Comparison of ENCODE assay signal across 8 cellular contexts in the genomic region with DNA sequence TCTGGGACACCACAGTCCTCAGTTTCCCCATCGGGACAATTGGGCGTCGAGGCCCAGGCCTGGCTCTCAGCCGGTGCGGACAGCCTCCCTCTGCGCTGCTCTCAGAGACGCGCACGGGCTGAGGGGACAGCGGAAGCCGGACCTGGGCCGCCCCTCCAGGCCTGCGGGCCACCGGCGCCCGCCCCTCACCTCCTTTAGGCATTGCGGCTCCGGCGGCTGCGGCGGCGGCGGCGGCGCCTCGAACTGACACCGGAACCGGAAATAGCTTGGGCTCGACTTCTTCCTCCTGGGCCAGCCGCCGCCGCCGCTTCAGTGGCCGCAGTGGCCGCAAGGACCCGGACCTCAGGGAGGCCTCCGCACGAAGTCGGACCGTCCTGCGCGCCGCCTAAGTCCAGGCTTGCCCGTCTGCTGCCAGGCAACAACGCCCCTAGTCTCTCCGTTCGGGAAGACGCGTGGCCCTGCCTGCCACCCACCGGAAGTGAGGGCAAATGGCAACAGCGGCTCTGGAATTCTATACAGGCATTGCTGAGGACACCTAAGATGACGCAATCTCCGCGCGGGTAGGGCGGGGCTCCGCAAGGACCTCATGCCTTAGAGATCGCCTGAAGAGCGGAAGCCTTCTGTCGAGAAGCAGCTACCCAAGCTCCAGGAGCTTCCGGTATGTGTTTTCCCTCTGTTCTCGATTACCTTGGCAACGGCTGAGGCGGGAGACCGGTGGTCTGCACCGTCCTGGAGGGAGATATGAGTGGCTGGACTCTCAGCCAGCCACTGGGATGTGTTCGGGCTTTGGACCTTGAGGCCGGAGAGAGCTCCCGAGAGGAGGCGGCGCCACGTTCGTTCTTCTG. TPM values are rescaled to one million over a fixed set of nuclear protein-coding genes. Genes with fewer than 3 reads are reported as not detected.
A peak's percentile ranks its signal among the peaks of the same experiment; 100 is the strongest.
DNase-seq lines count a peak whose midpoint lies in the region; ATAC-seq and TF ChIP-seq lines count a peak whose summit lies in the region.

TSS of gene BUD31 (plus strand) at position 623 of the 845 bp plus-strand sequence. CDS start 2,124 bp downstream, outside the sequence.
TSS of gene PDAP1 (minus strand) at position 251 of the 845 bp plus-strand sequence. CDS start at position 202, 49 bp downstream.

- H3K27me3 Mint-ChIP-seq in CD8-positive, alpha-beta T cell (ENCODE audit: low read depth) = no peaks in the 10 kb centered on the region

- H3K9me3 Mint-ChIP-seq in CD8-positive, alpha-beta T cell = no peaks in the 10 kb centered on the region

- H3K4me1 Mint-ChIP-seq in CD8-positive, alpha-beta T cell (ENCODE audit: low read depth) = peaks cover 62% of the 10 kb centered on the region

- peak within 1 kb of the TSS; percentile 99 for H3K27ac Mint-ChIP-seq in CD8-positive, alpha-beta T cell

- H3K4me3 ChIP-seq in CD8-positive, alpha-beta T cell (ENCODE audit: low read depth, low read length) = peak within 1 kb of the TSS; percentile 66

- no peaks in the 10 kb centered on the region for H3K9me3 ChIP-seq in CD8-positive, alpha-beta T cell (ENCODE audit: low read length)

- POLR2A ChIA-PET in CD8-positive, alpha-beta T cell (lab: Charles Lee) = interaction anchor here (0.6 to 4.6 kb wide), 38 partner anchors 10 to 1266 kb away, joined by 3 to 57 read pairs (median 4); partner anchors contain the start of genes ARPC1B, CPSF4, FAM200A and MEPCE

- peak within 1 kb of the TSS; percentile 83 for H3K27ac ChIP-seq in CD8-positive, alpha-beta T cell (ENCODE audit: low read depth, low read length)

- CTCF ChIA-PET in CD8-positive, alpha-beta T cell (lab: Charles Lee) = interaction anchor here (0.6 to 3.9 kb wide), 9 partner anchors 9 to 47 kb away, joined by 3 to 23 read pairs (median 6); no protein-coding TSS in a partner anchor

- peak within 1 kb of the TSS; percentile 94 for H3K4me3 Mint-ChIP-seq in CD8-positive, alpha-beta T cell

- H3K27me3 ChIP-seq in CD8-positive, alpha-beta T cell (ENCODE audit: insufficient read depth, low read length) = no peaks in the 10 kb centered on the region

- H3K36me3 ChIP-seq in CD8-positive, alpha-beta T cell (ENCODE audit: insufficient read depth, low read length) = peaks cover 26% of the 10 kb centered on the region

- H3K4me1 ChIP-seq in CD8-positive, alpha-beta T cell (ENCODE audit: insufficient read depth, low read length) = peaks cover 35% of the 10 kb centered on the region

- peak; percentile 91 for ATAC-seq in CD8-positive, alpha-beta T cell
- peak; percentile 64 for ATAC-seq in GM19467 (IDR thresholded peaks at IDR 0.05; ENCODE audit: unreplicated experiment)

- intact Hi-C loops in CD8-positive, alpha-beta T cell (cut with DNase I, micrococcal nuclease) = loop anchor here (1.0 to 10.0 kb wide), 17 partner anchors 15 to 1020 kb away; partner anchors contain the start of genes ARPC1B (in 2 of the 2), CPSF4 (in 2 of the 2), PTCD1 (in 2 of the 2) and ZNF655 (in 2 of the 2)

- DNase-seq in CD8-positive, alpha-beta T cell = peak; percentile 91 to 99 (median 93)
- DNase-seq in HS-27A (ENCODE audit: low read depth) = peak; percentile 75
- DNase-seq in NK-92 (lab: John Stamatoyannopoulos, UW; ENCODE audit: unreplicated experiment) = peak; percentile 77
- peak; percentile 99 for DNase-seq in activated CD8-positive, alpha-beta memory T cell treated with anti-CD3 and anti-CD28 coated beads for 24 hours
- DNase-seq in effector CD8-positive, alpha-beta T cell (lab: John Stamatoyannopoulos, UW) = peak; percentile 92
- DNase-seq in medulla oblongata (ENCODE audit: extremely low spot score) = peak; percentile 96
- DNase-seq in stimulated activated CD8-positive, alpha-beta memory T cell treated with anti-CD3 and anti-CD28 coated beads, Interleukin-12 subunit alpha, Interleukin-12 subunit beta, amount 100 ng/mL, for 1 hour (ENCODE audit: low read depth) = peak; percentile 89

- peaks cover 59% of the 10 kb centered on the region for H3K36me3 Mint-ChIP-seq in CD8-positive, alpha-beta T cell

- TF ChIP-seq CTCF in CD8-positive, alpha-beta T cell (IDR thresholded peaks at IDR 0.05) = peak; percentile 19

RNA-seq across cellular contexts. Expression of gene BUD31, which starts in this region (rescaled TPM):
- 100 to 1,000 TPM; 144 TPM for total RNA-seq in CD8-positive, alpha-beta T cell

RNA-seq across cellular contexts. Expression of gene PDAP1, which starts in this region (rescaled TPM):
- total RNA-seq in CD8-positive, alpha-beta T cell = 10 to 100 TPM; 34.5 to 36.2 TPM

Comparison
In these comparisons a context has a peak if more than half of its experiments do, and no peak if none do; other contexts are left out.
1. Peak in every context shown above with its lines: DNase-seq, ATAC-seq, H3K4me3 ChIP-seq and H3K27ac ChIP-seq.